8 cellular contexts compared by ENCODE assay signal in genomic region chr3:32467333-32468070, GRCh38. TPM values are rescaled to one million over a fixed set of nuclear protein-coding genes. Genes with fewer than 3 reads are reported as not detected.
A peak's percentile ranks its signal among the peaks of the same experiment; 100 is the strongest.
DNase-seq lines count a peak whose midpoint lies in the region; ATAC-seq, FAIRE-seq and TF ChIP-seq lines count a peak whose summit lies in the region.

No MANE protein-coding gene starts in this region.

- no peak for TF ChIP-seq POLR2A in thyroid gland (IDR thresholded peaks at IDR 0.05)

- H3K27me3 ChIP-seq in Caco-2 (replicated peaks; ENCODE audit: control insufficient read depth, insufficient read depth, low read length) (no peaks in the 10 kb centered on the region; the same call in 1 of the 2 replicates), HUES64 (ENCODE audit: insufficient read depth, low read length) (no peaks in the 10 kb centered on the region), RWPE2 (ENCODE audit: insufficient read depth, poor library complexity, severe bottlenecking) (no peaks in the 10 kb centered on the region), pancreas (no peaks in the 10 kb centered on the region), thyroid gland (no peaks in the 10 kb centered on the region)

- WGBS in HUES64: 37% methylated on average over 41 of the region's 41 CpGs
- WGBS in pancreas, 2 donors: 19 to 25% methylated on average over 41 of the region's 41 CpGs
- 26 to 31% methylated on average over 34 to 39 of the region's 41 CpGs for WGBS in thyroid gland, 2 donors

- H3K4me3 ChIP-seq in Caco-2 (ENCODE audit: low read depth, low read length) (no peak overlapping the region), HUES64 (ENCODE audit: low read length) (peak overlapping the region; percentile 34; the same call in 1 of the 2 replicates), RWPE2 (ENCODE audit: severe bottlenecking) (no peak overlapping the region), pancreas (peak overlapping the region; percentile 13 to 43 (median 28)), thyroid gland (replicated peaks in 1 of 3) (peak overlapping the region in 1 of 3 donors; percentile 31)

- H3K9me3 ChIP-seq in Caco-2 (no peaks in the 10 kb centered on the region), HUES64 (ENCODE audit: insufficient read depth, low read depth, low read length) (no peaks in the 10 kb centered on the region), RWPE2 (ENCODE audit: severe bottlenecking) (no peaks in the 10 kb centered on the region), pancreas (no peaks in the 10 kb centered on the region), thyroid gland (no peaks in the 10 kb centered on the region)

- peak overlapping the region; percentile 48 for H3K9ac ChIP-seq in HUES64 (ENCODE audit: low read depth, low read length)

- no peaks in the 10 kb centered on the region for H3K4me1 Mint-ChIP-seq in Caco-2 (ENCODE audit: low read depth, unreplicated experiment)

- H3K27ac Mint-ChIP-seq in Caco-2 (ENCODE audit: unreplicated experiment): no peak overlapping the region

- no TSS peak for BruUV-seq in Caco-2 (replicated peaks; lab: Mats Ljungman, UMichigan)

- H3K4me1 ChIP-seq in Caco-2 (peaks cover 9% of the 10 kb centered on the region; the same call in 1 of the 2 replicates), HUES64 (ENCODE audit: insufficient read depth, low read length) (no peaks in the 10 kb centered on the region), RWPE2 (ENCODE audit: insufficient read depth, poor library complexity, severe bottlenecking) (peaks cover 17% of the 10 kb centered on the region), pancreas (peaks cover 0 to 11% (median 4%) of the 10 kb centered on the region in 3 donors), thyroid gland (peaks cover 9 to 19% of the 10 kb centered on the region in 2 donors)

- FAIRE-seq in pancreas (lab: Jason Lieb, UNC): no peak

- H3K4me3 Mint-ChIP-seq in Caco-2 (ENCODE audit: unreplicated experiment): no peak overlapping the region

- DNase-seq in Caco-2 (peak in 1 of 2 experiments; percentile 53), RWPE2 (ENCODE audit: low spot score) (no peak), glomerular visceral epithelial cell (ENCODE audit: extremely low spot score) (peak; percentile 63), pancreas (peak; percentile 55 to 98 (median 84)), thyroid gland (peak; percentile 76 to 83)
- DNase-seq in activated naive CD4-positive, alpha-beta T cell treated with Interleukin-2 at 50 U/mL for 16 hours: peak; percentile 79

- H3K27ac ChIP-seq in HUES64 (ENCODE audit: low read depth, low read length): no peak overlapping the region
- H3K27ac ChIP-seq in RWPE2 (ENCODE audit: poor library complexity, severe bottlenecking): no peak overlapping the region
- peak overlapping the region in 3 of 4 donors; percentile 29 to 57 (median 32) for H3K27ac ChIP-seq in pancreas
- H3K27ac ChIP-seq in thyroid gland: peak overlapping the region; percentile 34 to 58 (median 40)

- intact Hi-C loops in Caco-2 (cut with micrococcal nuclease; ENCODE audit: unreplicated experiment) (loop anchor here (5.0 kb wide), 1 partner anchor 290 kb away; no protein-coding TSS in a partner anchor), pancreas (cut with DNase I) (loop anchor here in 1 of 3 donors (10.0 kb wide), 2 partner anchors 83 to 293 kb away; no protein-coding TSS in a partner anchor), thyroid gland (cut with DNase I) (loop anchor here (5.0 to 10.0 kb wide), 2 partner anchors 90 to 173 kb away; no protein-coding TSS in a partner anchor)

- no peaks in the 10 kb centered on the region for H3K9me3 Mint-ChIP-seq in Caco-2 (ENCODE audit: unreplicated experiment)

- H3K36me3 ChIP-seq in Caco-2 (ENCODE audit: control insufficient read depth, insufficient read depth, low read length) (no peaks in the 10 kb centered on the region; the same call in 1 of the 2 replicates), HUES64 (ENCODE audit: insufficient read depth, low read length) (no peaks in the 10 kb centered on the region), RWPE2 (ENCODE audit: low read depth) (no peaks in the 10 kb centered on the region; the same call in 1 of the 2 replicates), pancreas (no peaks in the 10 kb centered on the region), thyroid gland (no peaks in the 10 kb centered on the region)

- H3K27me3 Mint-ChIP-seq in Caco-2 (ENCODE audit: insufficient read depth, unreplicated experiment): no peaks in the 10 kb centered on the region

- CTCF ChIA-PET in Caco-2 (lab: Charles Lee): interaction anchor here (0.6 kb wide), 1 partner anchor 164 kb away, joined by 3 read pairs; no protein-coding TSS in a partner anchor

- POLR2A ChIA-PET in Caco-2 (lab: Charles Lee): no interaction called here

- peaks cover 25% of the 10 kb centered on the region for H3K36me3 Mint-ChIP-seq in Caco-2 (ENCODE audit: insufficient read depth, unreplicated experiment)

- TF ChIP-seq CTCF in Caco-2 (IDR thresholded peaks at IDR 0.05; ENCODE audit: insufficient read depth in 1 of 2, low read depth in 1 of 2, low read length in 1 of 2, severe bottlenecking in 1 of 2, unreplicated experiment in 1 of 2) (peak; percentile 29 to 52), RWPE2 (IDR thresholded peaks at IDR 0.05; ENCODE audit: poor library complexity, severe bottlenecking) (peak; percentile 98), pancreas (IDR thresholded peaks at IDR 0.05) (peak; percentile 97 to 99 (median 98)), thyroid gland (IDR thresholded peaks at IDR 0.05) (peak; percentile 87 to 99 (median 96))

- ATAC-seq in GM21360 (IDR thresholded peaks at IDR 0.05; ENCODE audit: unreplicated experiment): peak; percentile 57
- peak; percentile 67 for ATAC-seq in RWPE2 (ENCODE audit: low read depth)
- ATAC-seq in pancreas: peak; percentile 89 to 94 (median 92)

RNA-seq across cellular contexts. Expression of gene CMTM6, which starts 35.1 kb away (rescaled TPM):
- total RNA-seq in Caco-2 (2022) (39.7 and 41.8 TPM in 2 replicates), pancreas (10 to 100 TPM in 4 of 6 donors, 1 to 10 TPM in 2; 8.4 to 34.0 (median 13.7) TPM), thyroid gland (100 to 1,000 TPM in 1 of 4 donors, 10 to 100 TPM in 3; 63.8 to 124 (median 71.3) TPM)
- 30.5 TPM for polyA plus RNA-seq in HUES64 (2013, experiment 1 of 2)
- polyA plus RNA-seq in HUES64 (2013, experiment 2 of 2): 32.8 TPM
- 10 to 100 TPM; 10.3 to 18.5 TPM for polyA plus RNA-seq in pancreas

Comparison
In these comparisons a context has a peak if more than half of its experiments do, and no peak if none do; other contexts are left out.
1. H3K4me3 ChIP-seq: peak in HUES64 (single experiment) and pancreas (4 of 4); none in Caco-2 (single experiment) and RWPE2 (single experiment).
2. CTCF ChIP-seq: peak in every context shown above with its lines; median percentile 98 in RWPE2; 98 in pancreas; 96 in thyroid gland; 40 in Caco-2.
3. H3K27ac ChIP-seq: peak in pancreas (3 of 4) and thyroid gland (3 of 3); none in HUES64 (single experiment) and RWPE2 (single experiment).
4. Peak in every context shown above with its lines, with median percentiles within 50 percentile points of each other: ATAC-seq.